In the genomic region with DNA sequence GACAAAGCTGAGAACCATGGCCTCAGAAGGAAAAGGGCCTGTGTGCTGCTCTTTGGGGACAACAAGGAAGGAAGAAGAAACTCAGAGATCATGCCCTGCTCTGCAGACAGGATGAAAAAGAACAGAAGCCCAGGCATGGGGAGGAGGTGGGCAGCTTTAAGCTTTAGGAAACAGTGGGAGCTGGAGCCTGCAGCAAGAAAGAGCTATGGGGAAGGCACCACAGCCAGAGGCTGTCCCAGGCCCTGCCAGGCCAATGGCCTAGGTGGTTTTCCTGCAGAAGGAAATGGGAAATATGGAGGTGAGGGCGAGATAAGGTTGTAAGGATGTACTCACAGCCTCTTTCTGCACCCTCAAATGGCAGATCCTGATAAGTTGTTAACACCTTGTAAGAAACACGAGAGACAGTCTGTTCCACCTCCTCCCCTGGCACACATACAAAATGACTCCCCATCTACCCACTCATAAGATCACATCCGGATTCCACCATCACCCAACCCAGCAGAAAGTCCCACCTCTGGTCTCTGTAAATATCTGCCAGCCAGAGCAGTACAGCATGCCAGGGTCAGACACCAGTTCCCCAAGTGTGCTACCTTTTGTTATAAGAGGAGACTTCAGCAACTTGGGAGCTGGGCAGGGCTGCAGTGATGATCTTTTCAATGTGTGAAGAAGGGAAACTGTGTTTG, we compare ENCODE assay signal across 19 cellular contexts.
A peak's percentile ranks its signal among the peaks of the same experiment; 100 is the strongest.
DNase-seq lines count a peak whose midpoint lies in the region; ATAC-seq, FAIRE-seq and TF ChIP-seq lines count a peak whose summit lies in the region.
"Had no signal": no experiment of that assay in that cellular context is flagged by ENCODE, and none has a peak within 500 bp of the region (broad histone marks: within the 10 kb centered on the region; RNA-seq: fewer than 3 reads in every experiment).

No MANE protein-coding gene starts in this region.

- peak; percentile 59 for ATAC-seq in GM18517 (IDR thresholded peaks at IDR 0.05; ENCODE audit: unreplicated experiment)
- ATAC-seq in activated T-helper 17 cell treated with anti-CD3 and anti-CD28 coated beads, Interleukin-2, amount 50 U/mL, for 72 hours (replicated peaks), result peak; percentile 89
- ATAC-seq in GM18520 (IDR thresholded peaks at IDR 0.05; ENCODE audit: unreplicated experiment), result no peak
- ATAC-seq: left colon; naive thymus-derived CD4-positive, alpha-beta T cell had no signal

- H3K4me3 ChIP-seq in kidney (ENCODE audit: low read length in 2 of 2), result no peak overlapping the region

- no peaks in the 10 kb centered on the region for H3K4me1 Mint-ChIP-seq in activated T-helper 17 cell treated with anti-CD3 and anti-CD28 coated beads, Interleukin-2, amount 50 U/mL, for 72 hours
- H3K4me1 Mint-ChIP-seq: activated B cell treated with CpG ODN at 0.5 μM for 24 hours had no signal

- peak; percentile 18 for DNase-seq in AG20443 (ENCODE audit: low spot score)
- DNase-seq in mucosa of gallbladder (ENCODE audit: low spot score), result peak; percentile 7
- DNase-seq in kidney, result no peak
- DNase-seq in RWPE1 (ENCODE audit: low spot score), result no peak
- DNase-seq in posterior cingulate gyrus, result no peak
- DNase-seq: activated B cell treated with CpG ODN at 0.5 μM for 24 hours; amniotic stem cell; hypothalamus; left colon; naive thymus-derived CD4-positive, alpha-beta T cell; NCI-H2107; NCI-H748 treated with DMSO at 0.1 percent for 48 hours; T-cell had no signal

- intact Hi-C loops in kidney (cut with DNase I) (loop anchor here (10.0 kb wide), 1 partner anchor 98 kb away; no protein-coding TSS in a partner anchor), posterior cingulate gyrus (cut with DNase I) (no loop called here)

- H3K27me3 Mint-ChIP-seq in activated T-helper 17 cell treated with anti-CD3 and anti-CD28 coated beads, Interleukin-2, amount 50 U/mL, for 72 hours, result no peaks in the 10 kb centered on the region

- CTCF ChIA-PET in RWPE1 (lab: Yijun Ruan, JAX), result interaction anchor here (0.7 kb wide), 1 partner anchor 8 kb away, joined by 3 read pairs; no protein-coding TSS in a partner anchor

- TF ChIP-seq CTCF in kidney (IDR thresholded peaks at IDR 0.05; ENCODE audit: borderline replicate concordance, extremely low read depth, insufficient read depth) (no peak), RWPE1 (conservative IDR thresholded peaks at IDR 0.05; ENCODE audit: low read depth) (no peak)

- POLR2A ChIA-PET in RWPE1 (lab: Yijun Ruan, JAX; ENCODE audit: low non-redundant PET), result no interaction called here

- FAIRE-seq in kidney (lab: Jason Lieb, UNC), result no peak
- FAIRE-seq: colon, D721Med, RCC 7860 had no signal

- no peaks in the 10 kb centered on the region for H3K36me3 Mint-ChIP-seq in activated T-helper 17 cell treated with anti-CD3 and anti-CD28 coated beads, Interleukin-2, amount 50 U/mL, for 72 hours (ENCODE audit: low read depth)
- H3K36me3 Mint-ChIP-seq: naive thymus-derived CD4-positive, alpha-beta T cell; T-cell had no signal

- no peaks in the 10 kb centered on the region for H3K9me3 Mint-ChIP-seq in activated T-helper 17 cell treated with anti-CD3 and anti-CD28 coated beads, Interleukin-2, amount 50 U/mL, for 72 hours
- H3K9me3 Mint-ChIP-seq: activated B cell treated with CpG ODN at 0.5 μM for 24 hours; naive thymus-derived CD4-positive, alpha-beta T cell; T-cell had no signal

- H3K9ac ChIP-seq in kidney (ENCODE audit: low read length in 2 of 2), result no peak overlapping the region

- H3K9me3 ChIP-seq in kidney (ENCODE audit: control insufficient read depth in 1 of 2, low read length in 2 of 2), result no peaks in the 10 kb centered on the region

- peaks cover 0 to 7% of the 10 kb centered on the region in 2 donors for H3K4me1 ChIP-seq in kidney (ENCODE audit: control insufficient read depth in 1 of 2, insufficient read depth in 1 of 2, low read depth in 1 of 2, low read length in 2 of 2)

- H3K4me3 Mint-ChIP-seq in activated T-helper 17 cell treated with anti-CD3 and anti-CD28 coated beads, Interleukin-2, amount 50 U/mL, for 72 hours, result no peak overlapping the region
- H3K4me3 Mint-ChIP-seq: activated B cell treated with CpG ODN at 0.5 μM for 24 hours; naive thymus-derived CD4-positive, alpha-beta T cell; T-cell had no signal

- no peak overlapping the region for H3K27ac Mint-ChIP-seq in activated T-helper 17 cell treated with anti-CD3 and anti-CD28 coated beads, Interleukin-2, amount 50 U/mL, for 72 hours
- H3K27ac Mint-ChIP-seq: activated B cell treated with CpG ODN at 0.5 μM for 24 hours; naive thymus-derived CD4-positive, alpha-beta T cell had no signal

- H3K36me3 ChIP-seq in kidney (ENCODE audit: control insufficient read depth in 1 of 2, insufficient read depth in 2 of 2, low read length in 2 of 2), result no peaks in the 10 kb centered on the region

- no peak overlapping the region for H3K27ac ChIP-seq in kidney (ENCODE audit: low read depth in 2 of 2, low read length in 2 of 2)
- H3K27ac ChIP-seq in RWPE1, result no peak overlapping the region

Comparison
In these comparisons a context has a peak if more than half of its experiments do, and no peak if none do; other contexts are left out.
1. DNase-seq: peak in AG20443 (single experiment) and mucosa of gallbladder (single experiment); none in kidney (single experiment), RWPE1 (single experiment) and posterior cingulate gyrus (0 of 10).